17 cellular contexts compared by ENCODE assay signal in genomic region chr2:54041135-54041534, GRCh38.
DNase-seq lines count a peak whose midpoint lies in the region; ATAC-seq and TF ChIP-seq lines count a peak whose summit lies in the region.
"Had no signal": no experiment of that assay in that cellular context is flagged by ENCODE, and none has a peak within 500 bp of the region (broad histone marks: within the 10 kb centered on the region; RNA-seq: fewer than 3 reads in every experiment).

No MANE protein-coding gene starts in this region.

- 65 to 79% (median 72%) methylated on average over 4 of the region's 4 CpGs for WGBS in spleen, 5 donors

- no peak overlapping the region for H3K27ac ChIP-seq in spleen
- peak overlapping the region; percentile 54 for H3K27ac ChIP-seq in substantia nigra (ENCODE audit: low read depth, low read length, poor library complexity, severe bottlenecking)
- H3K27ac ChIP-seq: 22Rv1, gastroesophageal sphincter, RWPE1 had no signal

- TF ChIP-seq POLR2A in spleen (IDR thresholded peaks at IDR 0.05) = no peak

- intact Hi-C loops in spleen (cut with DNase I; ENCODE audit: low total_unique reads) = no loop called here

- no peaks in the 10 kb centered on the region for H3K27me3 ChIP-seq in spleen (replicated peaks in 1 of 7)
- H3K27me3 ChIP-seq: gastroesophageal sphincter, ovary had no signal

- DNase-seq in NK-92 treated with Interleukin-12 subunit alpha and Interleukin-12 subunit beta, amount 100 ng/mL, for 24 hours (lab: John Stamatoyannopoulos, UW) = peak; percentile 45
- DNase-seq in NK-92 (lab: John Stamatoyannopoulos, UW; ENCODE audit: unreplicated experiment) (no peak), spleen (peak; percentile 75), substantia nigra (lab: John Stamatoyannopoulos, UW) (no peak), cerebellum (ENCODE audit: low spot score) (no peak), NCI-H524 (lab: John Stamatoyannopoulos, UW) (no peak)
- DNase-seq in activated naive CD4-positive, alpha-beta T cell treated with anti-CD3 and anti-CD28 coated beads, Interleukin-2, amount 50 U/mL, for 72 hours (ENCODE audit: low spot score in 2 of 2) = peak; percentile 56 to 76
- DNase-seq: activated B cell treated with CpG ODN at 0.5 μM for 24 hours, NCI-H1436 treated with DMSO at 0.1 percent for 48 hours, ovary had no signal

- no peak overlapping the region for H3K4me3 ChIP-seq in spleen
- H3K4me3 ChIP-seq: gastroesophageal sphincter, GM12878, ovary had no signal

- no peak overlapping the region for H3K27ac Mint-ChIP-seq in activated naive CD4-positive, alpha-beta T cell treated with anti-CD3 and anti-CD28 coated beads, Interleukin-2, amount 50 U/mL, for 72 hours
- H3K27ac Mint-ChIP-seq: activated B cell treated with CpG ODN at 0.5 μM for 24 hours; stimulated activated naive CD8-positive, alpha-beta T cell treated with anti-CD3 and anti-CD28 coated beads, Interleukin-15, Interleukin-2, amounts not matched to agents 100 ng/mL and 50 ng/mL, for 24 hours had no signal

- peaks cover 0 to 21% (median 0%) of the 10 kb centered on the region in 6 donors for H3K36me3 ChIP-seq in spleen
- H3K36me3 ChIP-seq: gastroesophageal sphincter, ovary had no signal

- H3K36me3 Mint-ChIP-seq in activated naive CD4-positive, alpha-beta T cell treated with anti-CD3 and anti-CD28 coated beads, Interleukin-2, amount 50 U/mL, for 72 hours = peaks cover 8 to 10% of the 10 kb centered on the region in 2 donors

- H3K9me3 ChIP-seq in spleen = peaks cover 0 to 17% (median 6%) of the 10 kb centered on the region in 8 donors
- H3K9me3 ChIP-seq: gastroesophageal sphincter had no signal

- peaks cover 0 to 11% (median 0%) of the 10 kb centered on the region in 6 donors for H3K4me1 ChIP-seq in spleen

- H3K9me3 Mint-ChIP-seq in activated naive CD4-positive, alpha-beta T cell treated with anti-CD3 and anti-CD28 coated beads, Interleukin-2, amount 50 U/mL, for 72 hours = no peaks in the 10 kb centered on the region

- TF ChIP-seq CTCF in spleen (IDR thresholded peaks at IDR 0.05 in 8 of 11, conservative IDR thresholded peaks at IDR 0.05 in 3 of 11) = no peak

- ATAC-seq in activated naive CD4-positive, alpha-beta T cell treated with anti-CD3 and anti-CD28 coated beads, Interleukin-2, amount 50 U/mL, for 72 hours = peak; percentile 99
- no peak for ATAC-seq in GM21619 (IDR thresholded peaks at IDR 0.05; ENCODE audit: unreplicated experiment)
- ATAC-seq: gastroesophageal sphincter, GM12878, left lobe of liver had no signal

Comparison
In these comparisons a context has a peak if more than half of its experiments do, and no peak if none do; other contexts are left out.
1. DNase-seq: peak in NK-92 treated with Interleukin-12 subunit alpha and Interleukin-12 subunit beta, amount 100 ng/mL, for 24 hours (single experiment), activated naive CD4-positive, alpha-beta T cell treated with anti-CD3 and anti-CD28 coated beads, Interleukin-2, amount 50 U/mL, for 72 hours (2 of 2) and spleen (single experiment); none in NK-92 (single experiment), substantia nigra (0 of 49), cerebellum (single experiment) and NCI-H524 (0 of 2).